ENCODE assay signal across 8 cellular contexts in genomic region chr2:121284424-121285076, GRCh38. TPM values are rescaled to one million over a fixed set of nuclear protein-coding genes. Genes with fewer than 3 reads are reported as not detected.
A peak's percentile ranks its signal among the peaks of the same experiment; 100 is the strongest.
DNase-seq lines count a peak whose midpoint lies in the region; ATAC-seq and TF ChIP-seq lines count a peak whose summit lies in the region.

No MANE protein-coding gene starts in this region.

- H3K4me3 ChIP-seq in gastrocnemius medialis: peak overlapping the region; percentile 42 to 58 (median 46)
- no peak overlapping the region for H3K4me3 ChIP-seq in brain microvascular endothelial cell (ENCODE audit: low read depth, low read length)

- H3K4me3 Mint-ChIP-seq in T-helper 1 cell treated with Interleukin-12 subunit alpha and Interleukin-12 subunit beta and Interleukin-4 antibody, amounts not matched to agents 30 μg/mL and 1 μg/mL, for 36 hours: peak overlapping the region; percentile 10

- no peaks in the 10 kb centered on the region for H3K36me3 ChIP-seq in gastrocnemius medialis
- H3K36me3 ChIP-seq in brain microvascular endothelial cell (replicated peaks): no peaks in the 10 kb centered on the region

- H3K27me3 Mint-ChIP-seq in T-helper 1 cell treated with Interleukin-12 subunit alpha and Interleukin-12 subunit beta and Interleukin-4 antibody, amounts not matched to agents 30 μg/mL and 1 μg/mL, for 36 hours (ENCODE audit: low read depth): peaks cover 48% of the 10 kb centered on the region

- in situ Hi-C loops in gastrocnemius medialis (cut with MboI; ENCODE audit: low sequenced_read_pairs in 4 of 4) (no loop called here), brain microvascular endothelial cell (cut with HindIII; ENCODE audit: low pct_ligation_motif_present, low sequenced_read_pairs) (no loop called here)

- H3K27ac ChIP-seq in gastrocnemius medialis (peak overlapping the region in 1 of 4 donors; percentile 10), brain microvascular endothelial cell (no peak overlapping the region)

- no peaks in the 10 kb centered on the region for H3K9me3 Mint-ChIP-seq in T-helper 1 cell treated with Interleukin-12 subunit alpha and Interleukin-12 subunit beta and Interleukin-4 antibody, amounts not matched to agents 30 μg/mL and 1 μg/mL, for 36 hours

- no peaks in the 10 kb centered on the region for H3K36me3 Mint-ChIP-seq in T-helper 1 cell treated with Interleukin-12 subunit alpha and Interleukin-12 subunit beta and Interleukin-4 antibody, amounts not matched to agents 30 μg/mL and 1 μg/mL, for 36 hours (ENCODE audit: low read depth)

- no peaks in the 10 kb centered on the region for H3K4me1 ChIP-seq in gastrocnemius medialis

- intact Hi-C loops in left cardiac atrium (cut with DNase I) (no loop called here), gastrocnemius medialis (cut with DNase I; ENCODE audit: low total_unique reads) (no loop called here)

- ATAC-seq in left cardiac atrium: peak; percentile 13 to 30
- ATAC-seq in gastrocnemius medialis: peak in 1 of 2 donors; percentile 9
- no peak for ATAC-seq in HG02623 (IDR thresholded peaks at IDR 0.05; ENCODE audit: unreplicated experiment)

- H3K9me3 ChIP-seq in gastrocnemius medialis: no peaks in the 10 kb centered on the region

- TF ChIP-seq CTCF in gastrocnemius medialis (IDR thresholded peaks at IDR 0.05 in 4 of 5, conservative IDR thresholded peaks at IDR 0.05 in 1 of 5): no peak
- TF ChIP-seq CTCF in brain microvascular endothelial cell (IDR thresholded peaks at IDR 0.05; ENCODE audit: low read depth, low read length, missing control alignments): no peak

- DNase-seq in T-helper 1 cell (no peak), RPMI8226 (peak; percentile 41), left cardiac atrium (no peak), gastrocnemius medialis (no peak), globus pallidus (ENCODE audit: low spot score) (no peak), brain microvascular endothelial cell (no peak)

- H3K27me3 ChIP-seq in gastrocnemius medialis (peaks cover 19 to 26% (median 23%) of the 10 kb centered on the region in 3 donors), brain microvascular endothelial cell (replicated peaks) (peaks cover 29% of the 10 kb centered on the region)

- peaks cover 2% of the 10 kb centered on the region for H3K4me1 Mint-ChIP-seq in T-helper 1 cell treated with Interleukin-12 subunit alpha and Interleukin-12 subunit beta and Interleukin-4 antibody, amounts not matched to agents 30 μg/mL and 1 μg/mL, for 36 hours (ENCODE audit: low read depth)

- TF ChIP-seq POLR2A in gastrocnemius medialis (IDR thresholded peaks at IDR 0.05): no peak

- H3K27ac Mint-ChIP-seq in T-helper 1 cell treated with Interleukin-12 subunit alpha and Interleukin-12 subunit beta and Interleukin-4 antibody, amounts not matched to agents 30 μg/mL and 1 μg/mL, for 36 hours: no peak overlapping the region

RNA-seq across cellular contexts. Expression of gene TFCP2L1, which starts 0.5 kb away (rescaled TPM):
- total RNA-seq in left cardiac atrium: under 1 TPM; 0.60 to 0.82 TPM
- total RNA-seq in gastrocnemius medialis: 1 to 10 TPM; 1.2 to 3.2 (median 1.8) TPM
